24 cellular contexts compared by ENCODE assay signal in genomic region chr2:38529208-38529607, GRCh38.
"Had no signal": no experiment of that assay in that cellular context is flagged by ENCODE, and none has a peak within 500 bp of the region (broad histone marks: within the 10 kb centered on the region; RNA-seq: fewer than 3 reads in every experiment).

No MANE protein-coding gene starts in this region.

- H3K79me2 ChIP-seq: parathyroid adenoma had no signal

- H3K36me3 ChIP-seq: colonic mucosa, gastrocnemius medialis, left lung, sigmoid colon, tibial artery had no signal

- H3K4me3 ChIP-seq: colonic mucosa, left lung had no signal

- H3K27me3 ChIP-seq: gastrocnemius medialis, sigmoid colon, testis, tibial artery had no signal

- H3K36me3 Mint-ChIP-seq: stimulated activated memory B cell treated with anti-CD40 and anti-IgM and Interleukin-4, amounts not matched to agents 10 μg/mL and 1 μg/mL and 100 μg/mL, for 72 hours; type B pancreatic cell had no signal

- H3K27ac Mint-ChIP-seq: dendritic cell treated with granulocyte-macrophage colony-stimulating factor and Interleukin-4, amounts not matched to agents 40 ng/mL and 50 ng/mL, for 4 days; endodermal cell; naive thymus-derived CD4-positive, alpha-beta T cell; progenitor cell of endocrine pancreas; type B pancreatic cell had no signal

- ATAC-seq: esophagus mucosa; gastrocnemius medialis; left cardiac atrium; left lung; naive thymus-derived CD4-positive, alpha-beta T cell; stimulated activated memory B cell treated with anti-CD40 and anti-IgM and Interleukin-4, amounts not matched to agents 10 μg/mL and 1 μg/mL and 100 μg/mL, for 72 hours; stimulated activated naive CD8-positive, alpha-beta T cell treated with anti-CD3 and anti-CD28 coated beads, Interleukin-15, Interleukin-2, amounts not matched to agents 100 U/mL and 50 U/mL, for 24 hours had no signal

- H3K4me3 Mint-ChIP-seq: dendritic cell treated with granulocyte-macrophage colony-stimulating factor and Interleukin-4, amounts not matched to agents 40 ng/mL and 50 ng/mL, for 4 days; endodermal cell; type B pancreatic cell had no signal

- H3K4me1 ChIP-seq: colonic mucosa, parathyroid adenoma, testis had no signal

- H3K9ac ChIP-seq: parathyroid adenoma had no signal

- H3K27ac ChIP-seq: colonic mucosa, epithelial cell of prostate, left lung, parathyroid adenoma, testis, tibial artery had no signal

- DNase-seq: colonic mucosa; effector CD8-positive, alpha-beta T cell; endodermal cell; foreskin fibroblast; gastrocnemius medialis; head of caudate nucleus; left cardiac atrium; left lung; mesenchymal stem cell; midbrain; naive thymus-derived CD4-positive, alpha-beta T cell; sigmoid colon; stimulated activated CD4-positive, alpha-beta T cell treated with anti-CD3 and anti-CD28 coated beads, Interleukin-4, amount 100 ng/mL, for 4 hours; stimulated activated naive CD8-positive, alpha-beta T cell treated with anti-CD3 and anti-CD28 coated beads, Interleukin-15, Interleukin-2, amounts not matched to agents 100 U/mL and 50 U/mL, for 24 hours; substantia nigra; testis; tibial artery had no signal

- H3K9me3 Mint-ChIP-seq: dendritic cell treated with granulocyte-macrophage colony-stimulating factor and Interleukin-4, amounts not matched to agents 40 ng/mL and 50 ng/mL, for 4 days; endodermal cell; naive thymus-derived CD4-positive, alpha-beta T cell; stimulated activated memory B cell treated with anti-CD40 and anti-IgM and Interleukin-4, amounts not matched to agents 10 μg/mL and 1 μg/mL and 100 μg/mL, for 72 hours; type B pancreatic cell had no signal

- H3K9me3 ChIP-seq: colonic mucosa, gastrocnemius medialis, left lung, sigmoid colon, testis, tibial artery had no signal
